In genomic region chr15:77052556-77052955, GRCh38 we compare ENCODE assay signal across 19 cellular contexts. TPM values are rescaled to one million over a fixed set of nuclear protein-coding genes. Genes with fewer than 3 reads are reported as not detected.
DNase-seq lines count a peak whose midpoint lies in the region; TF ChIP-seq lines count a peak whose summit lies in the region.
"Had no signal": no experiment of that assay in that cellular context is flagged by ENCODE, and none has a peak within 500 bp of the region (broad histone marks: within the 10 kb centered on the region; RNA-seq: fewer than 3 reads in every experiment).

No MANE protein-coding gene starts in this region.

- H3K4me1 ChIP-seq in tibial nerve: peaks cover 0 to 24% (median 0%) of the 10 kb centered on the region in 4 donors
- H3K4me1 ChIP-seq: BE2C had no signal

- H3K27me3 ChIP-seq in tibial nerve: no peaks in the 10 kb centered on the region
- H3K27me3 ChIP-seq: BE2C had no signal

- TF ChIP-seq POLR2A in tibial nerve (IDR thresholded peaks at IDR 0.05): no peak

- no peaks in the 10 kb centered on the region for H3K27me3 Mint-ChIP-seq in neural crest cell (ENCODE audit: low read depth)
- H3K27me3 Mint-ChIP-seq: CD4-positive, alpha-beta T cell had no signal

- H3K9me3 ChIP-seq in tibial nerve: no peaks in the 10 kb centered on the region
- H3K9me3 ChIP-seq: BE2C, Caco-2 had no signal

- no peak overlapping the region for H3K4me3 ChIP-seq in tibial nerve
- H3K4me3 ChIP-seq: GM23338 had no signal

- TF ChIP-seq CTCF in VCaP (conservative IDR thresholded peaks at IDR 0.05): no peak
- TF ChIP-seq CTCF in neural crest cell (conservative IDR thresholded peaks at IDR 0.05): no peak
- TF ChIP-seq CTCF in tibial nerve (IDR thresholded peaks at IDR 0.05): no peak

- H3K36me3 Mint-ChIP-seq in neural crest cell (ENCODE audit: low read depth): peaks cover 12% of the 10 kb centered on the region

- H3K9me3 Mint-ChIP-seq in neural crest cell: no peaks in the 10 kb centered on the region
- H3K9me3 Mint-ChIP-seq: CD4-positive, alpha-beta T cell; GM23338; HFFc6 had no signal

- DNase-seq in HT-29 (ENCODE audit: low spot score) (peak; percentile 66), neural crest cell (ENCODE audit: low read depth, low spot score) (no peak), tibial nerve (ENCODE audit: low spot score in 2 of 2) (no peak), NOMO-1 (lab: John Stamatoyannopoulos, UW; ENCODE audit: unreplicated experiment in 2 of 2) (no peak), SHP77 (lab: John Stamatoyannopoulos, UW) (no peak)
- DNase-seq: ACHN; BE2C; Caco-2; CD4-positive, alpha-beta T cell; DMS153; DMS79; GDM1; HCEC 1CT; HFFc6; IMR-90 had no signal

- no peak overlapping the region for H3K4me3 Mint-ChIP-seq in neural crest cell
- H3K4me3 Mint-ChIP-seq: CD4-positive, alpha-beta T cell; GM23338; HFFc6 had no signal

- TF ChIP-seq EP300 in tibial nerve (IDR thresholded peaks at IDR 0.05): no peak

- peaks cover 8% of the 10 kb centered on the region for H3K4me1 Mint-ChIP-seq in neural crest cell

- H3K36me3 ChIP-seq in tibial nerve: peaks cover 0 to 16% (median 0%) of the 10 kb centered on the region in 3 donors

- H3K27ac Mint-ChIP-seq in neural crest cell (ENCODE audit: unreplicated experiment): peak overlapping the region; percentile 48
- H3K27ac Mint-ChIP-seq: CD4-positive, alpha-beta T cell; GM23338; HFFc6 had no signal

- 59 to 63% methylated on average over 2 of the region's 2 CpGs for WGBS in tibial nerve, 2 donors

- H3K27ac ChIP-seq in VCaP (peak overlapping the region; percentile 61), tibial nerve (no peak overlapping the region)
- H3K27ac ChIP-seq: C4-2B, HL-60 had no signal

RNA-seq across cellular contexts. Expression of gene TSPAN3, which starts 18.4 kb away (rescaled TPM):
- 363 and 364 TPM in 2 replicates for total RNA-seq in HT-29 (2014; rRNA removed; shearing (Covaris generic))
- 258 and 259 TPM in 2 replicates for total RNA-seq in neural crest cell
- total RNA-seq in tibial nerve: 100 to 1,000 TPM; 155 to 229 (median 203) TPM

RNA-seq across cellular contexts. Expression of gene PSTPIP1, which starts 57.6 kb away (rescaled TPM):
- total RNA-seq in HT-29 (2014; rRNA removed; shearing (Covaris generic)): 0.76 TPM in 1 of 2 replicates, not detected in the other
- total RNA-seq in neural crest cell (0.84 and 1.5 TPM in 2 replicates), tibial nerve (10 to 100 TPM; 13.6 to 54.6 (median 19.3) TPM)
- total RNA-seq: Caco-2 had no signal
